In genomic region chr4:82905205-82905604, GRCh38 we compare ENCODE assay signal across 9 cellular contexts. TPM values are rescaled to one million over a fixed set of nuclear protein-coding genes. Genes with fewer than 3 reads are reported as not detected.
DNase-seq lines count a peak whose midpoint lies in the region; ATAC-seq and TF ChIP-seq lines count a peak whose summit lies in the region.
"Had no signal": no experiment of that assay in that cellular context is flagged by ENCODE, and none has a peak within 500 bp of the region (broad histone marks: within the 10 kb centered on the region; RNA-seq: fewer than 3 reads in every experiment).

No MANE protein-coding gene starts in this region.

- TF ChIP-seq POLR2A in spleen (IDR thresholded peaks at IDR 0.05) (no peak), tibial nerve (IDR thresholded peaks at IDR 0.05) (no peak)

- 39 to 55% (median 51%) methylated on average over 2 of the region's 2 CpGs for WGBS in spleen, 5 donors
- 84 to 87% methylated on average over 2 of the region's 2 CpGs for WGBS in tibial nerve, 2 donors

- no peak for TF ChIP-seq EP300 in tibial nerve (IDR thresholded peaks at IDR 0.05)

- H3K36me3 ChIP-seq in RWPE2 (ENCODE audit: low read depth) (peaks cover 28% of the 10 kb centered on the region), spleen (peaks cover 0 to 29% (median 6%) of the 10 kb centered on the region in 6 donors), tibial nerve (peaks cover 0 to 29% (median 0%) of the 10 kb centered on the region in 3 donors)

- intact Hi-C loops in spleen (cut with DNase I; ENCODE audit: low total_unique reads) = loop anchor here (10.0 kb wide), 1 partner anchor 110 kb away; the partner anchor contains the start of gene LIN54

- peak; percentile 26 for DNase-seq in activated CD8-positive, alpha-beta memory T cell treated with anti-CD3 and anti-CD28 coated beads, Interleukin-2, amount 50 U/mL, for 24 hours (ENCODE audit: extremely low read depth)
- no peak for DNase-seq in activated CD8-positive, alpha-beta memory T cell treated with anti-CD3 and anti-CD28 coated beads for 24 hours
- no peak for DNase-seq in RWPE2 (ENCODE audit: low spot score)
- DNase-seq in glomerular visceral epithelial cell (ENCODE audit: extremely low spot score) = peak; percentile 46
- no peak for DNase-seq in spleen
- DNase-seq in cerebellar nuclear complex (lab: John Stamatoyannopoulos, UW) = no peak
- DNase-seq in tibial nerve (ENCODE audit: low spot score in 2 of 2) = no peak
- DNase-seq: naive B cell had no signal

- H3K27ac ChIP-seq in RWPE2 (ENCODE audit: poor library complexity, severe bottlenecking) (no peak overlapping the region), spleen (no peak overlapping the region), tibial nerve (no peak overlapping the region)

- H3K4me1 ChIP-seq in RWPE2 (ENCODE audit: insufficient read depth, poor library complexity, severe bottlenecking) = peaks cover 11% of the 10 kb centered on the region
- peaks cover 4 to 31% (median 10%) of the 10 kb centered on the region in 6 donors for H3K4me1 ChIP-seq in spleen
- peaks cover 0 to 9% (median 0%) of the 10 kb centered on the region in 4 donors for H3K4me1 ChIP-seq in tibial nerve

- H3K9me3 ChIP-seq in RWPE2 (ENCODE audit: severe bottlenecking) (no peaks in the 10 kb centered on the region), spleen (no peaks in the 10 kb centered on the region), tibial nerve (no peaks in the 10 kb centered on the region)

- TF ChIP-seq CTCF in RWPE2 (IDR thresholded peaks at IDR 0.05; ENCODE audit: poor library complexity, severe bottlenecking) = no peak
- no peak for TF ChIP-seq CTCF in spleen (IDR thresholded peaks at IDR 0.05 in 8 of 11, conservative IDR thresholded peaks at IDR 0.05 in 3 of 11)
- no peak for TF ChIP-seq CTCF in tibial nerve (IDR thresholded peaks at IDR 0.05)

- H3K27me3 ChIP-seq in RWPE2 (ENCODE audit: insufficient read depth, poor library complexity, severe bottlenecking) (no peaks in the 10 kb centered on the region), spleen (replicated peaks in 1 of 7) (no peaks in the 10 kb centered on the region), tibial nerve (no peaks in the 10 kb centered on the region)

- peak; percentile 55 for ATAC-seq in HG02938 (IDR thresholded peaks at IDR 0.05; ENCODE audit: unreplicated experiment)
- peak; percentile 13; the same call in 1 of the 3 replicates for ATAC-seq in RWPE2 (ENCODE audit: low read depth)

- H3K4me3 ChIP-seq in RWPE2 (ENCODE audit: severe bottlenecking) = no peak overlapping the region
- H3K4me3 ChIP-seq in spleen = no peak overlapping the region
- H3K4me3 ChIP-seq in tibial nerve = no peak overlapping the region

RNA-seq across cellular contexts. Expression of gene THAP9, which starts 4.7 kb away (rescaled TPM):
- total RNA-seq in spleen (1 to 10 TPM; 2.8 to 8.1 (median 3.6) TPM), tibial nerve (1 to 10 TPM; 2.2 to 8.4 (median 5.5) TPM)
- 1 to 10 TPM; 1.8 to 2.4 (median 2.1) TPM for polyA plus RNA-seq in spleen

RNA-seq across cellular contexts. Expression of gene SEC31A, which starts 14.3 kb away (rescaled TPM):
- total RNA-seq in spleen (100 to 1,000 TPM; 133 to 204 (median 164) TPM), tibial nerve (100 to 1,000 TPM; 171 to 190 (median 176) TPM)
- 10 to 100 TPM; 63.6 to 71.1 (median 64.7) TPM for polyA plus RNA-seq in spleen

Comparison
In these comparisons a context has a peak if more than half of its experiments do, and no peak if none do; other contexts are left out.
1. DNase-seq: peak in activated CD8-positive, alpha-beta memory T cell treated with anti-CD3 and anti-CD28 coated beads, Interleukin-2, amount 50 U/mL, for 24 hours (single experiment) and glomerular visceral epithelial cell (single experiment); none in activated CD8-positive, alpha-beta memory T cell treated with anti-CD3 and anti-CD28 coated beads for 24 hours (single experiment), RWPE2 (single experiment), spleen (single experiment), cerebellar nuclear complex (0 of 2) and tibial nerve (0 of 2).